Comparison of ENCODE assay signal across 9 cellular contexts in the genomic region with DNA sequence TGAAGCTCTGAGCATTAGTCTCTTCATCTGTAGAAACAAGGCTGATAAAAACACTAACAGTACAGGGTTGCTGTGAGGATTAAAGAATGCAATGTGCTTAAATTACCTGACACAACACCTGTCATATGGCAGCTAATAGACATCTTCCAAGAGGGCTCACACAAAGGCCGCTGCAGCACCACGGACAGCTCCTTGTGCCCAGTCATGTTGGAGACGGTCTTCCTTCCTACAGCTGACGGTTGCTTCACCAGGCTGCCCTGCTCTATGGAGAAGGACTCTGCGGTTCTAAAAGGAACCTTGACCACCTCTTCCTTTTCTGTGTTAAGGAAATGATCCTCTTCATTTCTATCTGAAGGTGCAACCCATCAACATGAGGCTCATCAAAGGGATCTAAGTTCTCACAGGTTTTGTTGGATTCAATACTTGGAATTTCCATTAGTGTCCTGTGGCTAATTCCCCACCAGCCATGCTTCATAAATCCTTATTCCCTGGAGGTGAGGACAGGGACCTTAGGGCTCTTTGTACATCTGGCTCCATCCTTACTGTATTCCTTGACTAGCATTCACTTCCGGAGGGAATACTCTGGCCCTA.
DNase-seq lines count a peak whose midpoint lies in the region; ATAC-seq, FAIRE-seq and TF ChIP-seq lines count a peak whose summit lies in the region.
"Had no signal": no experiment of that assay in that cellular context is flagged by ENCODE, and none has a peak within 500 bp of the region (broad histone marks: within the 10 kb centered on the region; RNA-seq: fewer than 3 reads in every experiment).

No MANE protein-coding gene starts in this region.

- H3K4me3 ChIP-seq in breast epithelium, result no peak overlapping the region

- no peaks in the 10 kb centered on the region for H3K9me3 ChIP-seq in breast epithelium

- TF ChIP-seq POLR2A in breast epithelium (IDR thresholded peaks at IDR 0.05), result no peak

- H3K9me3 Mint-ChIP-seq in MCF 10A (ENCODE audit: unreplicated experiment), result no peaks in the 10 kb centered on the region

- BruUV-seq in MCF 10A (replicated peaks; lab: Mats Ljungman, UMichigan), result no TSS peak

- peak; percentile 76 for DNase-seq in MCF 10A (ENCODE audit: unreplicated experiment)
- no peak for DNase-seq in breast epithelium (ENCODE audit: low spot score in 2 of 2)
- DNase-seq in activated CD4-positive, alpha-beta T cell treated with anti-CD3 and anti-CD28 coated beads, Interleukin-2, amount 50 U/mL, for 48 hours, result peak; percentile 53 to 60
- DNase-seq in left cardiac atrium, result peak; percentile 70
- DNase-seq in stimulated activated CD8-positive, alpha-beta memory T cell treated with anti-CD3 and anti-CD28 coated beads, Interleukin-15, amount 100 ng/mL, for 1 hour (ENCODE audit: low read depth), result peak; percentile 5
- DNase-seq in HTR-8/SVneo (ENCODE audit: insufficient read length, low spot score), result no peak

- CTCF ChIA-PET in MCF 10A (lab: Yijun Ruan, JAX), result interaction anchor here (1.6 kb wide), 1 partner anchor 304 kb away, joined by 3 read pairs; no protein-coding TSS in a partner anchor

- TF ChIP-seq CTCF in MCF 10A (IDR thresholded peaks at IDR 0.05; ENCODE audit: unreplicated experiment) (no peak), breast epithelium (IDR thresholded peaks at IDR 0.05) (no peak)

- no peak overlapping the region for H3K27ac ChIP-seq in breast epithelium
- H3K27ac ChIP-seq: C4-2B had no signal

- peaks cover 0 to 17% of the 10 kb centered on the region in 2 donors for H3K27me3 ChIP-seq in breast epithelium

- POLR2A ChIA-PET in MCF 10A (lab: Yijun Ruan, JAX), result interaction anchor here (0.5 kb wide), 1 partner anchor 10 kb away, joined by 3 read pairs; no protein-coding TSS in a partner anchor

- H3K27me3 Mint-ChIP-seq in MCF 10A (ENCODE audit: insufficient read depth, unreplicated experiment), result peaks cover 73% of the 10 kb centered on the region

- H3K36me3 ChIP-seq in breast epithelium, result no peaks in the 10 kb centered on the region

- H3K4me3 Mint-ChIP-seq in MCF 10A (ENCODE audit: unreplicated experiment), result no peak overlapping the region

- no peaks in the 10 kb centered on the region for H3K4me1 ChIP-seq in breast epithelium

- ATAC-seq in left cardiac atrium (peak in 1 of 2 donors; percentile 39), GM19395 (IDR thresholded peaks at IDR 0.05; ENCODE audit: unreplicated experiment) (no peak), HG03108 (IDR thresholded peaks at IDR 0.05; ENCODE audit: unreplicated experiment) (no peak)

- no peak for FAIRE-seq in HTR-8/SVneo (lab: Jason Lieb, UNC)

- no peaks in the 10 kb centered on the region for H3K4me1 Mint-ChIP-seq in MCF 10A (ENCODE audit: insufficient read depth, unreplicated experiment)

- intact Hi-C loops in MCF 10A (cut with micrococcal nuclease) (no loop called here), breast epithelium (cut with DNase I; ENCODE audit: low total_unique reads) (loop anchor here (5.0 kb wide), 1 partner anchor 552 kb away; no protein-coding TSS in a partner anchor), left cardiac atrium (cut with DNase I) (loop anchor here in 1 of 2 donors (10.0 kb wide), 1 partner anchor 79 kb away; no protein-coding TSS in a partner anchor)

- H3K27ac Mint-ChIP-seq in MCF 10A (ENCODE audit: low read depth, unreplicated experiment), result no peak overlapping the region

- no peaks in the 10 kb centered on the region for H3K36me3 Mint-ChIP-seq in MCF 10A (ENCODE audit: insufficient read depth, unreplicated experiment)

Comparison
In these comparisons a context has a peak if more than half of its experiments do, and no peak if none do; other contexts are left out.
1. DNase-seq: peak in MCF 10A (single experiment), activated CD4-positive, alpha-beta T cell treated with anti-CD3 and anti-CD28 coated beads, Interleukin-2, amount 50 U/mL, for 48 hours (2 of 2), left cardiac atrium (single experiment) and stimulated activated CD8-positive, alpha-beta memory T cell treated with anti-CD3 and anti-CD28 coated beads, Interleukin-15, amount 100 ng/mL, for 1 hour (single experiment); none in breast epithelium (0 of 2) and HTR-8/SVneo (single experiment).